Comparison of ENCODE assay signal across 8 cellular contexts in genomic region chr10:28207799-28208198, GRCh38.
"Had no signal": no experiment of that assay in that cellular context is flagged by ENCODE, and none has a peak within 500 bp of the region (broad histone marks: within the 10 kb centered on the region; RNA-seq: fewer than 3 reads in every experiment).

No MANE protein-coding gene starts in this region.

- H3K9ac ChIP-seq: KMS-11 had no signal

- H3K4me3 Mint-ChIP-seq: IgD-negative memory B cell had no signal

- H3K27ac ChIP-seq: HL-60, KMS-11 had no signal

- H3K4me3 ChIP-seq: K562 had no signal

- H3K4me2 ChIP-seq: KMS-11 had no signal

- ATAC-seq: HepG2, K562 had no signal

- DNase-seq: IMR-90, KBM-7, KG1 had no signal

- H3K27ac Mint-ChIP-seq: IgD-negative memory B cell had no signal

- H3K4me1 Mint-ChIP-seq: IgD-negative memory B cell had no signal
